9 cellular contexts compared by ENCODE assay signal in the genomic region with DNA sequence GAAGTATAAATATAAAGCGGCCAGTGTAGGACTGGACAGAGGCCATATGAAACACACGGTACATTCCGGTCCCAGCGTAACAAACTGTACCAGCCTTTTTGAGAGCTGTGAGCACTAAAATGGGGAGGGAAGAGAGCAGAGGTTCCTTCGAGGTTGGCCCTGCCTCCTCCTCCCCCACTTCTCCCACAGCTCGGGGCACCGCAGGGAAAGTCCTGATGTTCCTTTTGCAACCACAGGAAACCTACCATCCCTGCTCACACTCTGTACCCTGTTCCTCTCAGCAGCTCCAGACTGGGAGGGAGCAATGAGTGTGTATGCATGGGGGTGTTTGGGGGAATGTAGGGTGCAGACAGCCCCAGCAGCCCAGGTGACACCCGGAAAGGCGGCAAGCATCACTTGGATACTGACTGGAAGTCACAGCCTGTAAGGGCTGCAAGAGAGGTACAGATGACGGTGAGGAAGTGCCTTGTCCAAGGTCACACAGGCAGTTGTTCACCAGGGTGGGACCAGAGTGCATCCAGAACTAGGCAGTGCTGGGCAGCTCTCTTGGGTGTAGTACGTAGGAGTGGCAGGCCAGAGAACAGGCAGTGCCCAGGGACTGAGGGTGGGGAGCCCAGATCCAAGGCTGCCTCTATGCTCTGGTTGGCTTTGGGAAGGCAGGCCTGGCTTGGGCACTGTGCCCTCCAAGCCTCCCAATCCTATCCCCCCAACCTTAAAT. TPM values are rescaled to one million over a fixed set of nuclear protein-coding genes. Genes with fewer than 3 reads are reported as not detected.
DNase-seq lines count a peak whose midpoint lies in the region; ATAC-seq and FAIRE-seq lines count a peak whose summit lies in the region.
"Had no signal": no experiment of that assay in that cellular context is flagged by ENCODE, and none has a peak within 500 bp of the region (broad histone marks: within the 10 kb centered on the region; RNA-seq: fewer than 3 reads in every experiment).

No MANE protein-coding gene starts in this region.

- peaks cover 53 to 60% of the 10 kb centered on the region in 2 donors for H3K4me1 Mint-ChIP-seq in immature natural killer cell

- H3K36me3 ChIP-seq in small intestine (ENCODE audit: control insufficient read depth in 2 of 2, insufficient read depth in 2 of 2, low read length in 2 of 2), result no peaks in the 10 kb centered on the region

- peak overlapping the region; percentile 69 to 78 for H3K27ac Mint-ChIP-seq in activated naive CD4-positive, alpha-beta T cell treated with anti-CD3 and anti-CD28 coated beads, Interleukin-2, amount 50 U/mL, for 72 hours
- peak overlapping the region in 4 of 6 donors; percentile 40 to 92 (median 74) for H3K27ac Mint-ChIP-seq in immature natural killer cell

- H3K36me3 Mint-ChIP-seq in activated naive CD4-positive, alpha-beta T cell treated with anti-CD3 and anti-CD28 coated beads, Interleukin-2, amount 50 U/mL, for 72 hours, result no peaks in the 10 kb centered on the region
- no peaks in the 10 kb centered on the region for H3K36me3 Mint-ChIP-seq in immature natural killer cell

- no peaks in the 10 kb centered on the region for H3K27me3 ChIP-seq in small intestine (ENCODE audit: control insufficient read depth in 2 of 2, insufficient read depth in 2 of 2, low read length in 2 of 2)

- peak; percentile 6 to 36 for ATAC-seq in activated naive CD4-positive, alpha-beta T cell treated with anti-CD3 and anti-CD28 coated beads, Interleukin-2, amount 50 U/mL, for 72 hours
- no peak for ATAC-seq in GM21447 (IDR thresholded peaks at IDR 0.05; ENCODE audit: unreplicated experiment)

- H3K27me3 Mint-ChIP-seq in immature natural killer cell (ENCODE audit: low read depth in 3 of 3), result peaks cover 8 to 15% (median 9%) of the 10 kb centered on the region in 3 donors

- FAIRE-seq in small intestine (lab: Jason Lieb, UNC), result no peak

- H3K4me1 ChIP-seq in small intestine (ENCODE audit: control insufficient read depth in 2 of 2, insufficient read depth in 1 of 2, low read depth in 1 of 2, low read length in 1 of 2), result peaks cover 22 to 35% of the 10 kb centered on the region in 2 donors

- no peaks in the 10 kb centered on the region for H3K9me3 Mint-ChIP-seq in activated naive CD4-positive, alpha-beta T cell treated with anti-CD3 and anti-CD28 coated beads, Interleukin-2, amount 50 U/mL, for 72 hours
- no peaks in the 10 kb centered on the region for H3K9me3 Mint-ChIP-seq in immature natural killer cell

- no peaks in the 10 kb centered on the region for H3K9me3 ChIP-seq in small intestine (ENCODE audit: control insufficient read depth, low read depth)

- H3K4me3 Mint-ChIP-seq in immature natural killer cell, result peak overlapping the region; percentile 48 to 82 (median 76)

- H3K27ac ChIP-seq in small intestine (ENCODE audit: low read depth in 1 of 2, low read length in 1 of 2), result peak overlapping the region; percentile 98 to 100

- H3K4me3 ChIP-seq in small intestine (ENCODE audit: low read depth in 1 of 2, low read length in 2 of 2), result no peak overlapping the region

- DNase-seq in HT-29 (ENCODE audit: low spot score) (peak; percentile 75), immature natural killer cell (no peak), small intestine (peak; percentile 99), germinal center (ENCODE audit: low spot score) (no peak)
- DNase-seq in activated naive CD4-positive, alpha-beta T cell treated with anti-CD3 and anti-CD28 coated beads, Interleukin-2, amount 50 U/mL, for 72 hours (ENCODE audit: low spot score in 2 of 2), result no peak
- no peak for DNase-seq in effector CD4-positive, alpha-beta T cell
- DNase-seq in effector CD8-positive, alpha-beta T cell (lab: John Stamatoyannopoulos, UW), result no peak

- WGBS in small intestine, 3 donors, result 23 to 44% (median 34%) methylated on average over 11 of the region's 11 CpGs

RNA-seq across cellular contexts. Expression of gene ARMC12, which starts 11.0 kb away (rescaled TPM):
- not detected in 2 replicates for total RNA-seq in HT-29 (2014; rRNA removed; shearing (Covaris generic))
- total RNA-seq in activated naive CD4-positive, alpha-beta T cell treated with anti-CD3 and anti-CD28 coated beads, Interleukin-2, amount 50 U/mL, for 72 hours, result 1 to 10 TPM; 1.2 to 5.9 TPM
- polyA plus RNA-seq in immature natural killer cell (under 1 TPM in 1 of 3 donors, not detected in 2; 0.16 TPM), small intestine (1 to 10 TPM in 1 of 3 donors, under 1 TPM in 1, not detected in 1; 0.72 to 2.5 TPM)

RNA-seq across cellular contexts. Expression of gene FKBP5, which starts 37.2 kb away (rescaled TPM):
- 6.6 and 7.7 TPM in 2 replicates for total RNA-seq in HT-29 (2014; rRNA removed; shearing (Covaris generic))
- total RNA-seq in activated naive CD4-positive, alpha-beta T cell treated with anti-CD3 and anti-CD28 coated beads, Interleukin-2, amount 50 U/mL, for 72 hours, result 100 to 1,000 TPM in 1 of 2 donors, 10 to 100 TPM in 1; 70.1 to 229 TPM
- polyA plus RNA-seq in immature natural killer cell (10 to 100 TPM; 26.1 to 99.0 (median 29.3) TPM), small intestine (100 to 1,000 TPM in 2 of 3 donors, 10 to 100 TPM in 1; 62.7 to 150 (median 115) TPM)

RNA-seq across cellular contexts. Expression of gene CLPSL2, which starts 50.5 kb away (rescaled TPM):
- not detected in 2 replicates for total RNA-seq in HT-29 (2014; rRNA removed; shearing (Covaris generic))
- under 1 TPM in 1 of 2 donors, not detected in 1; 0.74 TPM for total RNA-seq in activated naive CD4-positive, alpha-beta T cell treated with anti-CD3 and anti-CD28 coated beads, Interleukin-2, amount 50 U/mL, for 72 hours
- polyA plus RNA-seq in immature natural killer cell (not detected), small intestine (not detected)
- total RNA-seq: dermis microvascular lymphatic vessel endothelial cell had no signal

RNA-seq across cellular contexts. Expression of gene CLPSL1, which starts 54.9 kb away (rescaled TPM):
- total RNA-seq in HT-29 (2014; rRNA removed; shearing (Covaris generic)), result not detected in 2 replicates
- total RNA-seq in activated naive CD4-positive, alpha-beta T cell treated with anti-CD3 and anti-CD28 coated beads, Interleukin-2, amount 50 U/mL, for 72 hours, result not detected
- polyA plus RNA-seq in immature natural killer cell (not detected), small intestine (not detected)
- total RNA-seq: dermis microvascular lymphatic vessel endothelial cell had no signal

Comparison
In these comparisons a context has a peak if more than half of its experiments do, and no peak if none do; other contexts are left out.
1. DNase-seq: peak in HT-29 (single experiment) and small intestine (single experiment); none in activated naive CD4-positive, alpha-beta T cell treated with anti-CD3 and anti-CD28 coated beads, Interleukin-2, amount 50 U/mL, for 72 hours (0 of 2), immature natural killer cell (0 of 3), effector CD4-positive, alpha-beta T cell (single experiment), effector CD8-positive, alpha-beta T cell (single experiment) and germinal center (single experiment).